Comparison of ENCODE assay signal across 9 cellular contexts in genomic region chr1:37922767-37923550, GRCh38. TPM values are rescaled to one million over a fixed set of nuclear protein-coding genes. Genes with fewer than 3 reads are reported as not detected.
A peak's percentile ranks its signal among the peaks of the same experiment; 100 is the strongest.
DNase-seq lines count a peak whose midpoint lies in the region; ATAC-seq and TF ChIP-seq lines count a peak whose summit lies in the region.
"Had no signal": no experiment of that assay in that cellular context is flagged by ENCODE, and none has a peak within 500 bp of the region (broad histone marks: within the 10 kb centered on the region; RNA-seq: fewer than 3 reads in every experiment).

No MANE protein-coding gene starts in this region.

- peaks cover 55% of the 10 kb centered on the region for H3K4me1 ChIP-seq in BLaER1
- H3K4me1 ChIP-seq: parathyroid adenoma had no signal

- DNase-seq in activated T-cell treated with anti-CD3 and anti-CD28 coated beads, Interleukin-2, amount 50 U/mL, for 48 hours: peak; percentile 31 to 39
- DNase-seq in mesenteric fat pad (ENCODE audit: low spot score) (no peak), mesothelial cell of epicardium (ENCODE audit: low spot score in 2 of 2, unreplicated experiment in 2 of 2) (no peak), AG08396 (ENCODE audit: low spot score) (no peak)

- peak overlapping the region; percentile 57 for H3K4me2 ChIP-seq in BLaER1

- H3K4me3 Mint-ChIP-seq in mesothelial cell of epicardium: no peak overlapping the region

- no peak overlapping the region for H3K27ac Mint-ChIP-seq in mesothelial cell of epicardium

- H3K27me3 ChIP-seq in BLaER1: no peaks in the 10 kb centered on the region

- peaks cover 31% of the 10 kb centered on the region for H3K36me3 ChIP-seq in BLaER1

- no peaks in the 10 kb centered on the region for H3K27me3 Mint-ChIP-seq in mesothelial cell of epicardium (ENCODE audit: low read depth)

- H3K9me3 ChIP-seq in BLaER1: no peaks in the 10 kb centered on the region

- H3K9ac ChIP-seq in BLaER1: no peak overlapping the region; the same call in 1 of the 2 replicates
- H3K9ac ChIP-seq: parathyroid adenoma had no signal

- H3K4me1 Mint-ChIP-seq in mesothelial cell of epicardium: peaks cover 7% of the 10 kb centered on the region

- no peak overlapping the region for H3K4me3 ChIP-seq in BLaER1

- no peaks in the 10 kb centered on the region for H3K9me3 Mint-ChIP-seq in mesothelial cell of epicardium

- peak overlapping the region; percentile 61 for H3K27ac ChIP-seq in BLaER1
- H3K27ac ChIP-seq: parathyroid adenoma had no signal

- peaks cover 4% of the 10 kb centered on the region for H3K36me3 Mint-ChIP-seq in mesothelial cell of epicardium

- peaks cover 3% of the 10 kb centered on the region; the same call in 1 of the 2 replicates for H4K20me1 ChIP-seq in BLaER1

- peak; percentile 48 for ATAC-seq in GM19023 (IDR thresholded peaks at IDR 0.05; ENCODE audit: unreplicated experiment)
- ATAC-seq in HG03460 (IDR thresholded peaks at IDR 0.05; ENCODE audit: unreplicated experiment): peak; percentile 64
- no peak for ATAC-seq in HG02885 (IDR thresholded peaks at IDR 0.05; ENCODE audit: poor library complexity, unreplicated experiment)

- no peak for TF ChIP-seq CTCF in mesothelial cell of epicardium (IDR thresholded peaks at IDR 0.05; ENCODE audit: unreplicated experiment)

RNA-seq across cellular contexts. Expression of gene INPP5B, which starts 23.9 kb away (rescaled TPM):
- total RNA-seq in mesenteric fat pad (28.8 TPM), mesothelial cell of epicardium (20.7 to 21.5 TPM (median 20.9 TPM) in 3 replicates)

Comparison
In these comparisons a context has a peak if more than half of its experiments do, and no peak if none do; other contexts are left out.
1. DNase-seq: peak in activated T-cell treated with anti-CD3 and anti-CD28 coated beads, Interleukin-2, amount 50 U/mL, for 48 hours (2 of 2); none in mesenteric fat pad (single experiment), mesothelial cell of epicardium (0 of 2) and AG08396 (single experiment).